Comparison of ENCODE assay signal across 8 cellular contexts in the genomic region with DNA sequence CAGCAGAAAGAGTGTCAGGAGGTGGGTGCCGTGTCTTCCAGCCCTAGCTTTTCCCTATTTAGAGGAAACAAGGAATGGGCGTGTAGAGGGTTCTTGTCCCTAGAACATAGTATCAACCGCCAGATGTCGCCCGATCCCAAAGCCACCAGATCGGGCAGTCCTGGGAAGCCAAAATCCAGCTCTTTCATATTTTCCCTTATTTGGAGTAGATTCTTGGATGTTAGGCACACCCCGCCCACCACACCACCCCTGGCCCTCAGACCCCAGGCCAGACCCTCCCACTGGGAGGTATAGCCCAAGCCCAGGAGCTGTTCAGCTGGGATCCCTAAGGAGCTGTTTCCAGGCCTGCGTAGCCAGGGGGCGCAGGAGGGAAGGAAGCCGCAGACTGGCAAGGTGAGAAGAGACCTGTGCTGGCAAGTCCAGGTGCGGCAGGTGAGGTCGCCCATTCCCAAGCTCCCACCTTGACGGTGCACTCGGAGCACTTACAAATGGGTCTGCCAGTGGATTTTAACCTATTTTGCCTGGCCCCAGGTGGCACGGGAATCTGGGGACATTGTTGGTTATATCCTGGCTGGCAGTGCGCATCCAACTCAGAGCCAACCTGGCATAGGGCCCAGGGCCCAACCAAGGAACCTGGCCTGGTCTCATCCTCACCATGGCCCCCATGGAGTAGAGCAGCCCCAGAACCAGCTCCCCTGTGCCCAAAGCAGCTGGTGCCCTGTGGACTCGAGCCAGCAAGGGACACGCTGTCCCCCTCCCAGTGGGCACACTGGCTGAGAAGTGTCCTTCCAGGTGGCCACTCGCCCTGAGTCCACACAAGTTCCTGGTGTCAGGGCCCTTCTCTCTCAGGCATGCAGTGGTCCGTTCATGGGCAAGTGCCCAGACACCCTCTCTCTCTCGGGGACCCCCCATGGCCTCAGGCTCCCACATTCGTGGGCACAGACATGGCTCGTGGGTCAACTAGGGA.
DNase-seq lines count a peak whose midpoint lies in the region; ATAC-seq lines count a peak whose summit lies in the region.

No MANE protein-coding gene starts in this region.

- no peak for ATAC-seq in GM21360 (IDR thresholded peaks at IDR 0.05; ENCODE audit: unreplicated experiment)
- no peak for ATAC-seq in HG03108 (IDR thresholded peaks at IDR 0.05; ENCODE audit: unreplicated experiment)

- peak; percentile 74 for DNase-seq in activated effector memory CD4-positive, alpha-beta T cell treated with anti-CD3 and anti-CD28 coated beads, Interleukin-2, amount 50 U/mL, for 16 hours
- no peak for DNase-seq in activated effector memory CD4-positive, alpha-beta T cell treated with Interleukin-2 at 50 U/mL for 16 hours
- DNase-seq in NCI-H1105 treated with DMSO at 0.1 percent for 48 hours (lab: John Stamatoyannopoulos, UW) (peak; percentile 90), fibroblast of the conjunctiva (ENCODE audit: low read depth) (peak; percentile 65)
- peak; percentile 27 for DNase-seq in activated CD4-positive, alpha-beta T cell treated with anti-CD3 and anti-CD28 coated beads, Interleukin-2, amount 50 U/mL, for 1 hour

- H3K27me3 ChIP-seq in neuron (ENCODE audit: insufficient read depth, low read length), result no peaks in the 10 kb centered on the region

- peaks cover 8% of the 10 kb centered on the region for H3K4me1 ChIP-seq in neuron (ENCODE audit: insufficient read depth, low read length)

- no peaks in the 10 kb centered on the region for H3K9me3 ChIP-seq in neuron (ENCODE audit: low read length)

- H3K36me3 ChIP-seq in neuron (ENCODE audit: insufficient read depth, low read length), result peaks cover 4% of the 10 kb centered on the region

- peak overlapping the region; percentile 20 for H3K4me3 ChIP-seq in neuron (ENCODE audit: low read length)

- no peak overlapping the region for H2AFZ ChIP-seq in neuron (ENCODE audit: low read depth, low read length)
